ENCODE assay signal across 18 cellular contexts in the genomic region with DNA sequence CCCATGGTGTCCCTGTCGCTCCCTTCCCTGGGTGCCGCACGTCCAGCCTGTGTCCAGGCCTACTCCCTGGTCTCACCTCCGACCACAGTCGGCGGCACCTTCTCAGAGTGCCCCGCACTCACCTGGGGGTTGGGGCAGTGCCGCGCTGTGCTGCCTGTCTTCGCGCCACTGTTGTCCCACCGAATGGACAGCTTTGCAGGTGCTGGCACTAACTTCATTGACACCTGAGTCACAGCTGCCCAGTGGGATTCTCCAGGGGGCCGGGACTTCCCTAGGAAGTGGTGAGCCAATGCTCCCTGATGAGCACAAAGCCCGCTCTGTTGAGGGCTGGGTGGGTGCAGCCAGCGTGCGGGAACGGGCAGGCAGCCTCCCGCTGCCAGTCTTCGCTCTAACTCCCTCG. TPM values are rescaled to one million over a fixed set of nuclear protein-coding genes. Genes with fewer than 3 reads are reported as not detected.
DNase-seq lines count a peak whose midpoint lies in the region; ATAC-seq, FAIRE-seq and TF ChIP-seq lines count a peak whose summit lies in the region.
"Had no signal": no experiment of that assay in that cellular context is flagged by ENCODE, and none has a peak within 500 bp of the region (broad histone marks: within the 10 kb centered on the region; RNA-seq: fewer than 3 reads in every experiment).

No MANE protein-coding gene starts in this region.

- H4K20me1 ChIP-seq in K562 (replicated peaks; ENCODE audit: control insufficient read depth, insufficient read depth, low read length) = no peaks in the 10 kb centered on the region
- no peaks in the 10 kb centered on the region for H4K20me1 ChIP-seq in hepatocyte (ENCODE audit: insufficient read depth, poor library complexity, severe bottlenecking)

- H3K9me3 ChIP-seq in A549 = no peaks in the 10 kb centered on the region
- H3K9me3 ChIP-seq in K562 (replicated peaks; ENCODE audit: control insufficient read depth, insufficient read depth, low read depth, low read length) = no peaks in the 10 kb centered on the region
- no peaks in the 10 kb centered on the region for H3K9me3 ChIP-seq in hepatocyte (ENCODE audit: low read depth)

- no peaks in the 10 kb centered on the region; the same call in 2 of the 3 replicates for H3K79me2 ChIP-seq in K562 (ENCODE audit: control insufficient read depth, insufficient read depth, low read length)
- H3K79me2 ChIP-seq in hepatocyte = no peaks in the 10 kb centered on the region

- H3K27me3 ChIP-seq in K562 (ENCODE audit: control insufficient read depth in 2 of 2, insufficient read depth in 2 of 2, low read length in 2 of 2) = no peaks in the 10 kb centered on the region
- no peaks in the 10 kb centered on the region for H3K27me3 ChIP-seq in hepatocyte

- no peaks in the 10 kb centered on the region for H3K9me2 ChIP-seq in hepatocyte (replicated peaks; ENCODE audit: insufficient read depth)

- TF ChIP-seq RAD21 in A549 (conservative IDR thresholded peaks at IDR 0.05 in 1 of 2, IDR thresholded peaks at IDR 0.05 in 1 of 2) = no peak
- TF ChIP-seq RAD21 in K562 (CRISPR knock-in tag; conservative IDR thresholded peaks at IDR 0.05 in 1 of 2, IDR thresholded peaks at IDR 0.05 in 1 of 2) = no peak

- TF ChIP-seq POLR2A in A549 (IDR thresholded peaks at IDR 0.05; ENCODE audit: low read length) = no peak
- no peak for TF ChIP-seq POLR2A in K562 (conservative IDR thresholded peaks at IDR 0.05)

- CTCF ChIA-PET in A549 (lab: Yijun Ruan, JAX) = interaction anchor here (0.6 to 4.6 kb wide), 5 partner anchors 10 to 83 kb away, joined by 3 to 25 read pairs (median 4); no protein-coding TSS in a partner anchor
- CTCF ChIA-PET in K562 (lab: Yijun Ruan, JAX; ENCODE audit: low intra/inter-chr PET ratio) = no interaction called here

- no peak overlapping the region for H3K4me3 ChIP-seq in A549
- no peak overlapping the region for H3K4me3 ChIP-seq in K562
- no peak overlapping the region for H3K4me3 ChIP-seq in hepatocyte

- H3K9ac ChIP-seq in K562 (ENCODE audit: insufficient read depth in 1 of 2, low read depth in 2 of 2, low read length in 2 of 2) = no peak overlapping the region; a peak in 1 of 4 replicates

- DNase-seq in A549 (ENCODE audit: low read depth in 1 of 2, low spot score in 1 of 2) (no peak), GM20000 (ENCODE audit: low spot score) (peak; percentile 10), K562 (ENCODE audit: extremely low read depth in 1 of 4, low spot score in 3 of 4) (peak in 1 of 4 experiments; percentile 1), hepatocyte (ENCODE audit: low spot score) (no peak), mesenteric fat pad (ENCODE audit: low spot score) (no peak), NCI-H345 (lab: John Stamatoyannopoulos, UW) (no peak), globus pallidus (ENCODE audit: low spot score) (no peak)
- DNase-seq: COR-L47, Karpas-422, NCI-H1105, NCI-H1694 treated with DMSO at 0.1 percent for 48 hours, NCI-H2107, NCI-H2227 treated with DMSO at 0.1 percent for 48 hours, NCI-H524 treated with DMSO at 0.1 percent for 48 hours, SIG-M5 had no signal

- no peak for TF ChIP-seq CTCF in A549 (IDR thresholded peaks at IDR 0.05)
- TF ChIP-seq CTCF in GM20000 (IDR thresholded peaks at IDR 0.05; ENCODE audit: extremely low read depth, missing control alignments) = no peak
- TF ChIP-seq CTCF in K562 (IDR thresholded peaks at IDR 0.05 in 2 of 3, conservative IDR thresholded peaks at IDR 0.05 in 1 of 3; ENCODE audit: insufficient read depth in 2 of 3, low read depth in 1 of 3, low read length in 3 of 3) = no peak
- TF ChIP-seq CTCF in hepatocyte (IDR thresholded peaks at IDR 0.05; ENCODE audit: poor library complexity) = no peak

- intact Hi-C loops in K562 (cut with micrococcal nuclease) = no loop called here

- H3K27ac ChIP-seq in A549 (peak overlapping the region in 1 of 2 experiments; percentile 58; a peak in 2 of 6 replicates), K562 (ENCODE audit: extremely low read depth, low read depth, low read length) (no peak overlapping the region), hepatocyte (peak overlapping the region; percentile 84)

- H3K4me1 ChIP-seq in A549 (peaks cover 27% of the 10 kb centered on the region), K562 (replicated peaks in 1 of 2; ENCODE audit: control insufficient read depth in 2 of 2, insufficient read depth in 2 of 2, low read length in 2 of 2) (peaks cover 18 to 44% of the 10 kb centered on the region in 2 experiments; a peak in 3 of 5 replicates), hepatocyte (ENCODE audit: insufficient read depth) (peaks cover 18% of the 10 kb centered on the region)

- H3K36me3 ChIP-seq in K562 (ENCODE audit: control insufficient read depth, insufficient read depth, low read length) (peaks cover 40% of the 10 kb centered on the region; the same call in 2 of the 3 replicates), hepatocyte (replicated peaks; ENCODE audit: insufficient read depth, low read depth) (no peaks in the 10 kb centered on the region)

- BruUV-seq in K562 (replicated peaks; lab: Mats Ljungman, UMichigan) = no TSS peak

- no peak for ATAC-seq in A549
- ATAC-seq in K562 = no peak
- no peak for ATAC-seq in GM19467 (IDR thresholded peaks at IDR 0.05; ENCODE audit: unreplicated experiment)

- H3K4me2 ChIP-seq in A549 (peak overlapping the region; percentile 27), K562 (ENCODE audit: insufficient read depth, low read length) (no peak overlapping the region), hepatocyte (no peak overlapping the region)

- 82% methylated on average over 17 of the region's 20 CpGs for WGBS in A549 (ENCODE audit: missing lambda C conversion rate)
- WGBS in K562 (ENCODE audit: insufficient coverage, low coverage, missing lambda C conversion rate) = 94% methylated on average over 17 of the region's 20 CpGs
- WGBS in hepatocyte (ENCODE audit: low lambda C conversion rate, missing lambda C conversion rate) = 90% methylated on average over 20 of the region's 20 CpGs

- FAIRE-seq in A549 (lab: Jason Lieb, UNC) (no peak), K562 (lab: Jason Lieb, UNC) (no peak)
- FAIRE-seq: A204.1, H1 had no signal

- TF ChIP-seq EP300 in A549 (IDR thresholded peaks at IDR 0.05) (no peak), K562 (IDR thresholded peaks at IDR 0.05; ENCODE audit: low read length) (no peak)

- POLR2A ChIA-PET in A549 (lab: Yijun Ruan, JAX) (no interaction called here), K562 (lab: Yijun Ruan, JAX) (interaction anchor here (1.1 kb wide), 1 partner anchor 10 kb away, joined by 5 read pairs; no protein-coding TSS in a partner anchor)

- in situ Hi-C loops in K562 (cut with MboI) = no loop called here

- no peaks in the 10 kb centered on the region for H3K9me1 ChIP-seq in K562 (ENCODE audit: control insufficient read depth, insufficient read depth, low read length)

- H2AFZ ChIP-seq in K562 (ENCODE audit: low read depth, low read length) (no peak overlapping the region), hepatocyte (no peak overlapping the region)

RNA-seq across cellular contexts. Expression of gene DBNDD1, which starts 24.3 kb away (rescaled TPM):
- polyA plus RNA-seq in A549 (2011; rRNA removed) (23.0 and 24.2 TPM in 2 replicates), A549 (2017; fragmentation: RNase III; extraction: RNeasy Plus Mini Kit Qiagen cat#74134 plus additional on column Dnase treatment) (39.9 to 44.7 TPM (median 43.8 TPM) in 3 replicates), K562 (2011; rRNA removed) (6.9 and 8.5 TPM in 2 replicates), K562 (2014; fragmentation: Illumina TruSeq; extraction: Trizol) (10.9 and 12.9 TPM in 2 replicates), K562 (2014; fragmentation: Nextera tagmentation; extraction: Ambion mirVana) (under 1 TPM; 0.55 to 0.90 TPM), K562 (2014; rRNA removed) (9.5 and 10.8 TPM in 2 replicates), hepatocyte (18.2 and 21.0 TPM in 2 replicates)
- polyA plus RNA-seq in A549 (2012; cell fraction: cytosol; rRNA removed) = 42.2 and 63.0 TPM in 2 replicates
- 31.6 and 38.3 TPM in 2 replicates for polyA plus RNA-seq in A549 (2012; cell fraction: nucleus; rRNA removed)
- polyA minus RNA-seq in A549 (2011; rRNA and poly(A)+ RNA removed) = 19.8 and 20.2 TPM in 2 replicates
- 2.7 and 9.4 TPM in 2 replicates for total RNA-seq in K562 (2011; cell fraction: chromatin; rRNA removed; ENCODE audit: low replicate concordance)
- total RNA-seq in K562 (2011; cell fraction: nucleolus; rRNA removed) = 4.5 and 5.7 TPM in 2 replicates
- total RNA-seq in K562 (2011; cell fraction: nucleoplasm; rRNA removed) = 4.5 and 5.2 TPM in 2 replicates
- total RNA-seq in K562 (2014; rRNA removed) (5.8 and 8.3 TPM in 2 replicates), K562 (2014; rRNA removed; fragmentation: Illumina TruSeq; extraction: Trizol) (2.8 and 3.2 TPM in 2 replicates), K562 (2015; rRNA removed; fragmentation: Illumina TruSeq; extraction: Trizol) (4.2 and 4.3 TPM in 2 replicates), K562 (2021) (12.9 and 13.0 TPM in 2 replicates), hepatocyte (5.5 and 8.5 TPM in 2 replicates), mesenteric fat pad (2.6 TPM)
- polyA plus RNA-seq in K562 (2011; cell fraction: cytosol; rRNA removed) = 14.1 and 24.5 TPM in 2 replicates
- 6.8 and 9.1 TPM in 2 replicates for polyA plus RNA-seq in K562 (2011; cell fraction: nucleus; rRNA removed)
- polyA plus RNA-seq in K562 (2012) = 8.0 and 13.9 TPM in 2 replicates
- 2.0 and 3.9 TPM in 2 replicates for polyA minus RNA-seq in K562 (2011; rRNA and poly(A)+ RNA removed)
- 7.9 and 11.8 TPM in 2 replicates for polyA minus RNA-seq in K562 (2011; cell fraction: cytosol; rRNA and poly(A)+ RNA removed)
- 1.6 and 3.0 TPM in 2 replicates for polyA minus RNA-seq in K562 (2011; cell fraction: nucleus; rRNA and poly(A)+ RNA removed)

RNA-seq across cellular contexts. Expression of gene PRDM7, which starts 33.6 kb away (rescaled TPM):
- not detected in 2 replicates for polyA plus RNA-seq in A549 (2011; rRNA removed)
- not detected in 2 replicates for polyA plus RNA-seq in A549 (2012; cell fraction: cytosol; rRNA removed)
- polyA plus RNA-seq in A549 (2012; cell fraction: nucleus; rRNA removed) = not detected in 2 replicates
- polyA plus RNA-seq in A549 (2017; fragmentation: RNase III; extraction: RNeasy Plus Mini Kit Qiagen cat#74134 plus additional on column Dnase treatment) = not detected in 3 replicates
- polyA minus RNA-seq in A549 (2011; rRNA and poly(A)+ RNA removed) = not detected in 2 replicates
- total RNA-seq in K562 (2011; cell fraction: chromatin; rRNA removed; ENCODE audit: low replicate concordance) = not detected in 2 replicates
- not detected in 2 replicates for total RNA-seq in K562 (2011; cell fraction: nucleolus; rRNA removed)
- not detected in 2 replicates for total RNA-seq in K562 (2011; cell fraction: nucleoplasm; rRNA removed)
- total RNA-seq in K562 (2014; rRNA removed) = not detected in 2 replicates
- not detected in 2 replicates for total RNA-seq in K562 (2014; rRNA removed; fragmentation: Illumina TruSeq; extraction: Trizol)
- not detected in 2 replicates for total RNA-seq in K562 (2015; rRNA removed; fragmentation: Illumina TruSeq; extraction: Trizol)
- not detected in 2 replicates for total RNA-seq in K562 (2021)
- polyA plus RNA-seq in K562 (2011; rRNA removed) = not detected in 2 replicates
- polyA plus RNA-seq in K562 (2011; cell fraction: cytosol; rRNA removed) = not detected in 2 replicates
- polyA plus RNA-seq in K562 (2011; cell fraction: nucleus; rRNA removed) = 0.08 TPM in 1 of 2 replicates, not detected in the other
- polyA plus RNA-seq in K562 (2012) = 0.06 and 0.07 TPM in 2 replicates
- polyA plus RNA-seq in K562 (2014; fragmentation: Illumina TruSeq; extraction: Trizol) = not detected in 2 replicates
- not detected for polyA plus RNA-seq in K562 (2014; fragmentation: Nextera tagmentation; extraction: Ambion mirVana)
- polyA plus RNA-seq in K562 (2014; rRNA removed) = not detected in 2 replicates
- not detected in 2 replicates for polyA minus RNA-seq in K562 (2011; rRNA and poly(A)+ RNA removed)
- not detected in 2 replicates for polyA minus RNA-seq in K562 (2011; cell fraction: cytosol; rRNA and poly(A)+ RNA removed)
- polyA minus RNA-seq in K562 (2011; cell fraction: nucleus; rRNA and poly(A)+ RNA removed) = not detected in 2 replicates
- not detected in 2 replicates for total RNA-seq in hepatocyte
- not detected in 2 replicates for polyA plus RNA-seq in hepatocyte
- total RNA-seq in mesenteric fat pad = not detected
- total RNA-seq: H1 had no signal
